ENCODE assay signal across 8 cellular contexts in genomic region chr5:16617272-16617973, GRCh38. TPM values are rescaled to one million over a fixed set of nuclear protein-coding genes. Genes with fewer than 3 reads are reported as not detected.
DNase-seq lines count a peak whose midpoint lies in the region; ATAC-seq and TF ChIP-seq lines count a peak whose summit lies in the region.

No MANE protein-coding gene starts in this region.

- H3K79me2 ChIP-seq in GM23248 (ENCODE audit: insufficient read depth): no peaks in the 10 kb centered on the region

- no peaks in the 10 kb centered on the region for H3K9me2 ChIP-seq in GM23248 (ENCODE audit: insufficient read depth)

- no peak for TF ChIP-seq POLR2A in tibial nerve (IDR thresholded peaks at IDR 0.05)

- H3K4me3 Mint-ChIP-seq in T-helper 17 cell: no peak overlapping the region

- H3K27ac Mint-ChIP-seq in T-helper 17 cell: no peak overlapping the region

- H3K9me3 ChIP-seq in GM23248 (ENCODE audit: low read depth) (no peaks in the 10 kb centered on the region), T-helper 17 cell (ENCODE audit: control insufficient read depth, low read length, poor library complexity, severe bottlenecking) (no peaks in the 10 kb centered on the region), mucosa of rectum (ENCODE audit: control insufficient read depth in 2 of 2, low read length in 2 of 2) (no peaks in the 10 kb centered on the region), tibial nerve (no peaks in the 10 kb centered on the region)

- in situ Hi-C loops in GM23248 (cut with MboI): no loop called here

- H3K4me1 ChIP-seq in GM23248 (ENCODE audit: insufficient read depth) (no peaks in the 10 kb centered on the region), mucosa of rectum (ENCODE audit: control insufficient read depth in 2 of 2, insufficient read depth in 2 of 2, low read length in 2 of 2) (peaks cover 14 to 20% of the 10 kb centered on the region in 2 donors), tibial nerve (peaks cover 0 to 13% (median 9%) of the 10 kb centered on the region in 4 donors)

- H3K36me3 ChIP-seq in GM23248 (ENCODE audit: low read depth) (no peaks in the 10 kb centered on the region), mucosa of rectum (ENCODE audit: control insufficient read depth in 2 of 2, insufficient read depth in 2 of 2, low read length in 2 of 2) (no peaks in the 10 kb centered on the region), tibial nerve (no peaks in the 10 kb centered on the region)

- TF ChIP-seq EP300 in tibial nerve (IDR thresholded peaks at IDR 0.05): no peak

- 56 to 66% methylated on average over 22 to 27 of the region's 27 CpGs for WGBS in GM23248 (ENCODE audit: low coverage in 1 of 2, low lambda C conversion rate in 2 of 2, missing lambda C conversion rate in 2 of 2), 2 experiments
- 30 to 37% methylated on average over 22 to 27 of the region's 27 CpGs for WGBS in tibial nerve, 2 donors

- peak overlapping the region; percentile 71 for H3K4me3 ChIP-seq in GM23248
- H3K4me3 ChIP-seq in mucosa of rectum (ENCODE audit: low read length in 2 of 2): peak overlapping the region; percentile 69 to 85
- H3K4me3 ChIP-seq in tibial nerve: peak overlapping the region; percentile 69 to 88 (median 72)

- DNase-seq in GM23248 (no peak), T-helper 17 cell (peak in 2 of 3 donors; percentile 15 to 17), caudate nucleus (lab: John Stamatoyannopoulos, UW) (peak in 4 of 61 donors; percentile 25 to 38 (median 28)), tibial nerve (ENCODE audit: low spot score in 2 of 2) (no peak), dermis blood vessel endothelial cell (no peak)

- H4K20me1 ChIP-seq in GM23248 (ENCODE audit: insufficient read depth): no peaks in the 10 kb centered on the region

- H3K27me3 Mint-ChIP-seq in T-helper 17 cell: no peaks in the 10 kb centered on the region

- H3K27ac ChIP-seq in GM23248: no peak overlapping the region
- H3K27ac ChIP-seq in caudate nucleus (ENCODE audit: low read depth, low read length): peak overlapping the region; percentile 73
- peak overlapping the region; percentile 26 to 61 for H3K27ac ChIP-seq in mucosa of rectum (ENCODE audit: low read depth in 2 of 2, low read length in 2 of 2)
- peak overlapping the region; percentile 72 to 92 (median 86) for H3K27ac ChIP-seq in tibial nerve

- H3K36me3 Mint-ChIP-seq in T-helper 17 cell (ENCODE audit: low read depth): peaks cover 12% of the 10 kb centered on the region

- H3F3A ChIP-seq in GM23248 (ENCODE audit: insufficient read depth): peaks cover 4% of the 10 kb centered on the region; the same call in 1 of the 2 replicates

- H3K4me1 Mint-ChIP-seq in T-helper 17 cell: peaks cover 26% of the 10 kb centered on the region

- H3K27me3 ChIP-seq in GM23248 (replicated peaks; ENCODE audit: insufficient read depth): peaks cover 67% of the 10 kb centered on the region
- no peaks in the 10 kb centered on the region for H3K27me3 ChIP-seq in mucosa of rectum (ENCODE audit: control insufficient read depth in 2 of 2, insufficient read depth in 2 of 2, low read length in 2 of 2)
- H3K27me3 ChIP-seq in tibial nerve: no peaks in the 10 kb centered on the region

- peak overlapping the region; percentile 67 for H3K4me2 ChIP-seq in GM23248 (ENCODE audit: unreplicated experiment)

- no peak overlapping the region for H2AFZ ChIP-seq in GM23248

- TF ChIP-seq CTCF in tibial nerve (IDR thresholded peaks at IDR 0.05): no peak

- H3K9ac ChIP-seq in GM23248 (no peak overlapping the region), mucosa of rectum (ENCODE audit: low read depth in 1 of 2, low read length in 2 of 2) (peak overlapping the region; percentile 41 to 83)

- peak; percentile 16 for ATAC-seq in T-helper 17 cell
- no peak for ATAC-seq in GM18909 (IDR thresholded peaks at IDR 0.05; ENCODE audit: poor library complexity, unreplicated experiment)
- ATAC-seq in HG03095 (IDR thresholded peaks at IDR 0.05; ENCODE audit: unreplicated experiment): no peak

RNA-seq across cellular contexts. Expression of gene RETREG1, which starts 0.6 kb away (rescaled TPM):
- total RNA-seq in GM23248 (2014; rRNA removed; shearing (Covaris generic)): 0.22 and 5.1 TPM in 2 replicates
- 0.93 and 1.1 TPM in 2 replicates for polyA plus RNA-seq in GM23248 (2016; fragmentation: Nextera tagmentation; extraction: Ambion mirVana)
- total RNA-seq in T-helper 17 cell (10 to 100 TPM; 30.2 to 37.8 TPM), tibial nerve (10 to 100 TPM; 57.5 to 90.9 (median 77.0) TPM), dermis blood vessel endothelial cell (0.19 and 0.51 TPM in 2 replicates)

Comparison
In these comparisons a context has a peak if more than half of its experiments do, and no peak if none do; other contexts are left out.
1. DNase-seq: peak in T-helper 17 cell (2 of 3); none in GM23248 (single experiment), tibial nerve (0 of 2) and dermis blood vessel endothelial cell (single experiment).
2. Peak in every context shown above with its lines, with median percentiles within 50 percentile points of each other: H3K4me3 ChIP-seq.